8 cellular contexts compared by ENCODE assay signal in the genomic region with DNA sequence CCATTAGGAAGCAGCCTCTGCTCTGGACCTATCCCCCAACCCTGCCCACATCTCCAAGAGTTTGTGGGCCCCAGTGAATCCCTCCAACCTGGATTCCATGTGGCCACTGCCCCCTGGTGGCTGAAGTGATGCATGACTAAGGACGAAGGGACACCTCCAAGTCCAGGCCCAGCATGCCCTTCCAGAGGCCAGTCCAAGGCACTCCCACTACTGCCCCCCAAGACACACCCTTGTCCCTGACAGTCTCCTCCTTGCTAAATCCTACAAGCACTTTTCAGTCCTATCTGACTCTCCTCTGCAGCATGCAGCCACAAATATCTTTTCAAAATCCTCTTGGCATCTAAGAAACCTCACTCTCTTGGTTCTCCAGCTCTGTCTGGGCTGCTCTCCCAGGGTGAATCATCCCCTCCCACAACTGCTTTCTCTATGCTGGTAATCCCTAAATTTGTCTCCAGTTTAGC. TPM values are rescaled to one million over a fixed set of nuclear protein-coding genes. Genes with fewer than 3 reads are reported as not detected.
DNase-seq lines count a peak whose midpoint lies in the region; ATAC-seq, FAIRE-seq and TF ChIP-seq lines count a peak whose summit lies in the region.

No MANE protein-coding gene starts in this region.

- no peaks in the 10 kb centered on the region for H3K79me2 ChIP-seq in OCI-LY3 (ENCODE audit: low read length)

- H3K9me3 ChIP-seq in OCI-LY3 (ENCODE audit: insufficient read depth, low read length) (no peaks in the 10 kb centered on the region), esophagus squamous epithelium (no peaks in the 10 kb centered on the region)

- intact Hi-C loops in esophagus squamous epithelium (cut with DNase I), result no loop called here

- H4K20me1 ChIP-seq in OCI-LY3 (ENCODE audit: insufficient read depth, low read length), result no peaks in the 10 kb centered on the region

- H3K4me3 ChIP-seq in OCI-LY3 (ENCODE audit: low read length), result no peak overlapping the region
- no peak overlapping the region for H3K4me3 ChIP-seq in esophagus squamous epithelium

- WGBS in esophagus squamous epithelium, 2 donors, result 0% methylated on average over 1 of the region's 1 CpG

- H3K27me3 ChIP-seq in OCI-LY3 (ENCODE audit: low read depth, low read length) (peaks cover 18% of the 10 kb centered on the region), esophagus squamous epithelium (peaks cover 3 to 33% (median 8%) of the 10 kb centered on the region in 4 donors)

- H3K27ac Mint-ChIP-seq in nephron progenitor cell, result no peak overlapping the region
- H3K27ac Mint-ChIP-seq in stimulated activated naive CD8-positive, alpha-beta T cell treated with anti-CD3 and anti-CD28 coated beads, Interleukin-15, Interleukin-2, amounts not matched to agents 100 ng/mL and 50 ng/mL, for 24 hours, result peak overlapping the region; percentile 3

- H3K4me2 ChIP-seq in OCI-LY3 (ENCODE audit: low read length), result no peak overlapping the region

- H3K4me3 Mint-ChIP-seq in nephron progenitor cell, result no peak overlapping the region
- H3K4me3 Mint-ChIP-seq in stimulated activated naive CD8-positive, alpha-beta T cell treated with anti-CD3 and anti-CD28 coated beads, Interleukin-15, Interleukin-2, amounts not matched to agents 100 ng/mL and 50 ng/mL, for 24 hours, result no peak overlapping the region

- TF ChIP-seq CTCF in OCI-LY3 (IDR thresholded peaks at IDR 0.05; ENCODE audit: low read depth, low read length) (peak; percentile 97), esophagus squamous epithelium (IDR thresholded peaks at IDR 0.05) (peak; percentile 77 to 90 (median 83)), nephron progenitor cell (IDR thresholded peaks at IDR 0.05) (peak; percentile 87)

- no peak for TF ChIP-seq POLR2A in esophagus squamous epithelium (IDR thresholded peaks at IDR 0.05)

- no peak overlapping the region for H3K9ac ChIP-seq in OCI-LY3 (ENCODE audit: low read length)

- no peaks in the 10 kb centered on the region for H3K36me3 ChIP-seq in OCI-LY3 (replicated peaks; ENCODE audit: low read depth, low read length)
- H3K36me3 ChIP-seq in esophagus squamous epithelium, result no peaks in the 10 kb centered on the region

- peaks cover 66% of the 10 kb centered on the region for H3K27me3 Mint-ChIP-seq in nephron progenitor cell (ENCODE audit: low read depth, poor library complexity)
- no peaks in the 10 kb centered on the region for H3K27me3 Mint-ChIP-seq in stimulated activated naive CD8-positive, alpha-beta T cell treated with anti-CD3 and anti-CD28 coated beads, Interleukin-15, Interleukin-2, amounts not matched to agents 100 ng/mL and 50 ng/mL, for 24 hours

- no peak overlapping the region; the same call in 1 of the 2 replicates for H2AFZ ChIP-seq in OCI-LY3 (ENCODE audit: low read depth, low read length)

- H3K27ac ChIP-seq in OCI-LY3 (ENCODE audit: low read length) (no peak overlapping the region), esophagus squamous epithelium (no peak overlapping the region)

- peak; percentile 96 for FAIRE-seq in HTR-8/SVneo (lab: Jason Lieb, UNC)

- H3K9me3 Mint-ChIP-seq in nephron progenitor cell, result no peaks in the 10 kb centered on the region
- H3K9me3 Mint-ChIP-seq in stimulated activated naive CD8-positive, alpha-beta T cell treated with anti-CD3 and anti-CD28 coated beads, Interleukin-15, Interleukin-2, amounts not matched to agents 100 ng/mL and 50 ng/mL, for 24 hours, result no peaks in the 10 kb centered on the region

- peaks cover 17% of the 10 kb centered on the region for H3K4me1 ChIP-seq in OCI-LY3 (ENCODE audit: low read length)
- H3K4me1 ChIP-seq in esophagus squamous epithelium, result peaks cover 0 to 13% (median 3%) of the 10 kb centered on the region in 3 donors

- no peaks in the 10 kb centered on the region for H3K36me3 Mint-ChIP-seq in nephron progenitor cell (ENCODE audit: low read depth)
- no peaks in the 10 kb centered on the region for H3K36me3 Mint-ChIP-seq in stimulated activated naive CD8-positive, alpha-beta T cell treated with anti-CD3 and anti-CD28 coated beads, Interleukin-15, Interleukin-2, amounts not matched to agents 100 ng/mL and 50 ng/mL, for 24 hours (ENCODE audit: low read depth)

- peaks cover 14% of the 10 kb centered on the region for H3K4me1 Mint-ChIP-seq in nephron progenitor cell
- peaks cover 42% of the 10 kb centered on the region for H3K4me1 Mint-ChIP-seq in stimulated activated naive CD8-positive, alpha-beta T cell treated with anti-CD3 and anti-CD28 coated beads, Interleukin-15, Interleukin-2, amounts not matched to agents 100 ng/mL and 50 ng/mL, for 24 hours (ENCODE audit: low read depth)

- ATAC-seq in GM19328 (IDR thresholded peaks at IDR 0.05; ENCODE audit: unreplicated experiment), result no peak

- DNase-seq in COLO668 (lab: John Stamatoyannopoulos, UW; ENCODE audit: unreplicated experiment) (peak; percentile 81), HTR-8/SVneo (ENCODE audit: insufficient read length, low spot score) (peak; percentile 74), esophagus squamous epithelium (lab: John Stamatoyannopoulos, UW) (no peak), nephron progenitor cell (peak; percentile 88)
- DNase-seq in activated T-cell treated with anti-CD3 and anti-CD28 coated beads, Interleukin-2, amount 50 U/mL, for 1 hour, result peak; percentile 71

RNA-seq across cellular contexts. Expression of a gene that starts 33.0 kb away (rescaled TPM):
- 10 to 100 TPM; 23.2 to 30.2 (median 27.8) TPM for total RNA-seq in esophagus squamous epithelium

RNA-seq across cellular contexts. Expression of a gene that starts 35.7 kb away (rescaled TPM):
- 1 to 10 TPM; 3.8 to 6.3 (median 4.0) TPM for total RNA-seq in esophagus squamous epithelium

RNA-seq across cellular contexts. Expression of a gene that starts 52.2 kb away (rescaled TPM):
- total RNA-seq in esophagus squamous epithelium, result under 1 TPM in 3 of 4 donors, not detected in 1; 0.18 to 0.67 (median 0.57) TPM

RNA-seq across cellular contexts. Expression of a gene that starts 58.0 kb away (rescaled TPM):
- 10 to 100 TPM; 15.9 to 29.6 (median 26.5) TPM for total RNA-seq in esophagus squamous epithelium
